ENCODE assay signal across 10 cellular contexts in the genomic region with DNA sequence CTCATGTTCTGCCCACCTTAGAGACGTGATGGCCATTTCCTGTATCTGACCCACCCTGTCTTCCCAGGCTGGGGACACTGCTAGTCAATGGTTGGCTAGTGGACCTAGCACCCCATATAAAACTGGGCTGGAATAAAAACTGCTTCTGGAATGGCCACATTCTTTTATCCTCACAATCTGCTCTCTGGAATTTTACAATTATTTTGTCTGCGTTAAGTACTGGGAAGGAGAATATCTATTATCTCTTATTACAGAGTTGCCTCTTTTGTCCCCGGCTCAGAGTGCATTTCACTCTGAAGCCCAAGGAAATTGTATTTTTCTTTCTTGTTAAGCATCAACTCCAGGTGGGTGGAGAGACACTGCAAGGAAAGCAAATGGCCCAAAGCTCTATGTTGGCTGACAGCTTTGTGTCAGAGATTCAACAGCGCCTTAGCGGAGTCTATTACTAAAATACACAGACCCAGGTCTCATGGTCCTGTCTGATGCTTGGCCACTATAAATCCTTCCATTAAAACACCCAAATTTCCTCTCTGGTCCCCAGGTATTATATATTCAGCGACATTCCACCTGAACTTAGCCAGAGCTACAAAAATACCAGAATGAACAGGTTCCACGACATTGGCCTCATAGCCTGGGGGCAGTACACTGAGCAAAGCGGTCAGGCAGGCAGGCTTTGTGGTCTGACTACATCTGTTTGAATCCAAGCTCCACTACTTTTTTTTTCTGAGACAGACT.
DNase-seq lines count a peak whose midpoint lies in the region; ATAC-seq and TF ChIP-seq lines count a peak whose summit lies in the region.
"Had no signal": no experiment of that assay in that cellular context is flagged by ENCODE, and none has a peak within 500 bp of the region (broad histone marks: within the 10 kb centered on the region; RNA-seq: fewer than 3 reads in every experiment).

No MANE protein-coding gene starts in this region.

- H3K4me1 ChIP-seq in rectal smooth muscle tissue (ENCODE audit: control insufficient read depth, insufficient read depth, low read length), result peaks cover 12% of the 10 kb centered on the region
- no peaks in the 10 kb centered on the region for H3K4me1 ChIP-seq in MM.1S (ENCODE audit: low read length)

- TF ChIP-seq CTCF in fibroblast of the aortic adventitia (IDR thresholded peaks at IDR 0.05; ENCODE audit: insufficient read depth, low read length), result no peak
- TF ChIP-seq CTCF in MM.1S (IDR thresholded peaks at IDR 0.05; ENCODE audit: low read length), result no peak

- H3K9me2 ChIP-seq in MM.1S (replicated peaks; ENCODE audit: insufficient read depth, low read length), result no peaks in the 10 kb centered on the region

- H3K27ac ChIP-seq in rectal smooth muscle tissue (ENCODE audit: low read depth, low read length), result peak overlapping the region; percentile 66
- no peak overlapping the region for H3K27ac ChIP-seq in MM.1S (ENCODE audit: low read length)

- no peaks in the 10 kb centered on the region for H3K79me2 ChIP-seq in MM.1S (ENCODE audit: low read length)

- H3K9ac ChIP-seq in rectal smooth muscle tissue (ENCODE audit: low read length) (no peak overlapping the region), MM.1S (ENCODE audit: low read length) (no peak overlapping the region)

- H3K36me3 ChIP-seq in rectal smooth muscle tissue (ENCODE audit: control insufficient read depth, insufficient read depth, low read length) (no peaks in the 10 kb centered on the region), MM.1S (replicated peaks; ENCODE audit: insufficient read depth, low read length) (no peaks in the 10 kb centered on the region)

- ATAC-seq in GM21381 (IDR thresholded peaks at IDR 0.05; ENCODE audit: unreplicated experiment), result no peak

- no peaks in the 10 kb centered on the region for H4K20me1 ChIP-seq in MM.1S (ENCODE audit: insufficient read depth, low read length)

- H3K9me3 ChIP-seq in MM.1S (replicated peaks; ENCODE audit: insufficient read depth, low read length), result no peaks in the 10 kb centered on the region

- no peaks in the 10 kb centered on the region for H3F3A ChIP-seq in MM.1S (ENCODE audit: insufficient read depth, low read length)

- H2AFZ ChIP-seq in MM.1S (ENCODE audit: low read length), result no peak overlapping the region

- H3K4me2 ChIP-seq in MM.1S (ENCODE audit: low read depth, low read length), result no peak overlapping the region

- H3K4me3 ChIP-seq in fibroblast of the aortic adventitia (ENCODE audit: low read depth, low read length) (peak overlapping the region; percentile 73), rectal smooth muscle tissue (ENCODE audit: low read length) (peak overlapping the region; percentile 79), MM.1S (ENCODE audit: low read length) (no peak overlapping the region)

- H3K27me3 ChIP-seq in rectal smooth muscle tissue (ENCODE audit: control insufficient read depth, insufficient read depth, low read length) (no peaks in the 10 kb centered on the region), MM.1S (replicated peaks; ENCODE audit: insufficient read depth, low read length) (no peaks in the 10 kb centered on the region)

- DNase-seq in ELR (ENCODE audit: low read depth), result peak; percentile 85
- DNase-seq in RPMI7951 (ENCODE audit: low read depth), result peak; percentile 94
- peak; percentile 17 for DNase-seq in fibroblast of the aortic adventitia (ENCODE audit: low read depth)
- DNase-seq in SKM-1 (lab: John Stamatoyannopoulos, UW; ENCODE audit: unreplicated experiment), result no peak
- DNase-seq in activated CD4-positive, alpha-beta T cell treated with anti-CD3 and anti-CD28 coated beads for 4 hours, result no peak
- DNase-seq in MM.1S, result no peak
- DNase-seq: activated naive CD4-positive, alpha-beta T cell treated with anti-CD3 and anti-CD28 coated beads, Interleukin-2, amount 50 U/mL, for 16 hours; NCI-H187 treated with DMSO at 0.1 percent for 48 hours had no signal

Comparison
In these comparisons a context has a peak if more than half of its experiments do, and no peak if none do; other contexts are left out.
1. DNase-seq: peak in ELR (single experiment), RPMI7951 (single experiment) and fibroblast of the aortic adventitia (single experiment); none in SKM-1 (single experiment), activated CD4-positive, alpha-beta T cell treated with anti-CD3 and anti-CD28 coated beads for 4 hours (0 of 2) and MM.1S (single experiment).